In genomic region chr5:35788724-35789123, GRCh38 we compare ENCODE assay signal across 18 cellular contexts.
"Had no signal": no experiment of that assay in that cellular context is flagged by ENCODE, and none has a peak within 500 bp of the region (broad histone marks: within the 10 kb centered on the region; RNA-seq: fewer than 3 reads in every experiment).

No MANE protein-coding gene starts in this region.

- ATAC-seq: activated naive CD4-positive, alpha-beta T cell treated with anti-CD3 and anti-CD28 coated beads, Interleukin-2, amount 50 U/mL, for 72 hours; esophagus mucosa; pancreas had no signal

- H3K9me3 ChIP-seq: pancreas, transverse colon had no signal

- H3K36me3 ChIP-seq: pancreas, transverse colon had no signal

- H3K27me3 Mint-ChIP-seq: naive B cell had no signal

- H3K27me3 ChIP-seq: pancreas, transverse colon had no signal

- H3K27ac ChIP-seq: pancreas, transverse colon had no signal

- H3K27ac Mint-ChIP-seq: endodermal cell, naive B cell had no signal

- DNase-seq: activated CD4-positive, alpha-beta T cell treated with anti-CD3 and anti-CD28 coated beads, Interleukin-2, amount 50 U/mL, for 1 hour; activated CD4-positive, CD25-positive, alpha-beta regulatory T cell; activated effector memory CD4-positive, alpha-beta T cell treated with Interleukin-2 at 50 U/mL for 16 hours; activated T-cell treated with anti-CD3 and anti-CD28 coated beads for 4 hours; aorta; endodermal cell; kidney glomerular epithelial cell; mammary epithelial cell; naive B cell; pancreas; retina; stimulated activated CD4-positive, alpha-beta T cell treated with anti-CD3 and anti-CD28 coated beads, Interleukin-15, amount 100 ng/mL, for 24 hours; stimulated activated CD4-positive, alpha-beta T cell treated with anti-CD3 and anti-CD28 coated beads, Interleukin-4, amount 100 ng/mL, for 24 hours; stimulated activated naive CD4-positive, alpha-beta T cell treated with Interleukin-2 at 50 U/mL for 16 hours; SW 1271; transverse colon had no signal

- H3K4me3 Mint-ChIP-seq: endodermal cell, naive B cell had no signal

- H3K4me1 ChIP-seq: pancreas had no signal

- H3K4me1 Mint-ChIP-seq: naive B cell had no signal

- H3K36me3 Mint-ChIP-seq: naive B cell had no signal

- H3K9me3 Mint-ChIP-seq: endodermal cell, naive B cell had no signal

- H3K4me3 ChIP-seq: pancreas, transverse colon had no signal
